Comparison of ENCODE assay signal across 1 cellular context in the genomic region with DNA sequence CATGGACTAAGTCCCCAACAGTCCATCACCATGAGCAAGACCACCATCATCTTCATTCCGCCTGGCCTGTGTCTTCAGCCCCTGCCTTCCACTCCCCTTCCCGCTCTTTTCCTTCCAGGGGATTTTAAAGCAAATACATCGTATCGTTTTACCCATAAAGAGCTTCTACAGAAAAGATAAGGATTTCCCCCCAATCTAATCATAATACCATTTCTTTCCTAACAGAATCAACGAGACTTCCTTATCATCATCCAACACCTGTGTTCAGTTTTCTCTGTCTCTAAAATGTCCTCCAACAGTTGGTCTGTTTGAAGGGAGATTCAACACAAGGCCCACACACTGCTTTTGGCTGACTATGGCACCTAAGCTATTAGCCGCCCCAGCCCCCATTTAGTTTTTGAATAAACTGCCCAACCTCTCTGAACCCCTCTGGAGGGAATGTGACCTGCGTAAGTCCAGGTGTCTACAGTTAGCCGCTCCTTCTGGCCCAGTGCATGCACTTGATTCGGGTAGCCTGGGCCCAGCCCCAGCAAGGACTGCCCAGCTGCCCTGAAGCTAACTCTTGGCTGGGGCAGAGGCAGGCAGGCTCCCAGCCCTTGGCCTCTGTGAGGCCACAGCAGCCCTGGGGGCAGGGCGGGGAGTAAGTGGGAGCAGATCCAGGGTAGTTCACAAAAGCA.
TF ChIP-seq lines count a peak whose summit lies in the region.

No MANE protein-coding gene starts in this region.

TF ChIP-seq in K562, 482 proteins besides CTCF, POLR2A, EP300 and RAD21 (continued from another document and continues in another):
- 0 out of 2 replicates have a peak, but pooled peaks have one; percentile 66 for TF ChIP-seq NR4A1 (CRISPR knock-in tag; IDR thresholded peaks at IDR 0.05)
- no peak for TF ChIP-seq NR4A1 (tag; IDR thresholded peaks at IDR 0.05)
- TF ChIP-seq FOXK2 (conservative IDR thresholded peaks at IDR 0.05 in 1 of 2, IDR thresholded peaks at IDR 0.05 in 1 of 2; ENCODE audit: low read depth in 2 of 2): peak; percentile 18 to 59; a peak in 1 of 4 replicates
- TF ChIP-seq, protein P1, sequence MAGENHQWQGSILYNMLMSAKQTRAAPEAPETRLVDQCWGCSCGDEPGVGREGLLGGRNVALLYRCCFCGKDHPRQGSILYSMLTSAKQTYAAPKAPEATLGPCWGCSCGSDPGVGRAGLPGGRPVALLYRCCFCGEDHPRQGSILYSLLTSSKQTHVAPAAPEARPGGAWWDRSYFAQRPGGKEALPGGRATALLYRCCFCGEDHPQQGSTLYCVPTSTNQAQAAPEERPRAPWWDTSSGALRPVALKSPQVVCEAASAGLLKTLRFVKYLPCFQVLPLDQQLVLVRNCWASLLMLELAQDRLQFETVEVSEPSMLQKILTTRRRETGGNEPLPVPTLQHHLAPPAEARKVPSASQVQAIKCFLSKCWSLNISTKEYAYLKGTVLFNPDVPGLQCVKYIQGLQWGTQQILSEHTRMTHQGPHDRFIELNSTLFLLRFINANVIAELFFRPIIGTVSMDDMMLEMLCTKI (IDR thresholded peaks at IDR 0.05; ENCODE audit: partially characterized antibody): no peak
- no peak for TF ChIP-seq ZNF282 (CRISPR knock-in tag; IDR thresholded peaks at IDR 0.05)
- TF ChIP-seq ZNF431 (CRISPR knock-in tag; IDR thresholded peaks at IDR 0.05): no peak
- TF ChIP-seq, protein P2, sequence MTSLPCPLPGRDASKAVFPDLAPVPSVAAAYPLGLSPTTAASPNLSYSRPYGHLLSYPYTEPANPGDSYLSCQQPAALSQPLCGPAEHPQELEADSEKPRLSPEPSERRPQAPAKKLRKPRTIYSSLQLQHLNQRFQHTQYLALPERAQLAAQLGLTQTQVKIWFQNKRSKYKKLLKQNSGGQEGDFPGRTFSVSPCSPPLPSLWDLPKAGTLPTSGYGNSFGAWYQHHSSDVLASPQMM (CRISPR knock-in tag; IDR thresholded peaks at IDR 0.05): no peak
- TF ChIP-seq MYC (IDR thresholded peaks at IDR 0.05; ENCODE audit: low read depth, low read length): peak; percentile 18; the same call in 1 of the 2 replicates
- no peak for TF ChIP-seq MYC (CRISPR knock-in tag; IDR thresholded peaks at IDR 0.05; ENCODE audit: borderline replicate concordance, low read depth)
- peak; percentile 57; the same call in 1 of the 2 replicates for TF ChIP-seq PHB2 (IDR thresholded peaks at IDR 0.05; ENCODE audit: low read depth)
- TF ChIP-seq HNRNPH1 (optimal IDR thresholded peaks at IDR 0.05; ENCODE audit: low read depth, low read length): no peak
- TF ChIP-seq TEAD4 (IDR thresholded peaks at IDR 0.05; ENCODE audit: low read length): peak; percentile 95
- TF ChIP-seq TEAD4 (CRISPR knock-in tag; IDR thresholded peaks at IDR 0.05; ENCODE audit: borderline replicate concordance): no peak
- TF ChIP-seq ZNF668 (CRISPR knock-in tag; IDR thresholded peaks at IDR 0.05): no peak
- no peak for TF ChIP-seq U2AF1 (optimal IDR thresholded peaks at IDR 0.05; ENCODE audit: low read depth, low read length)
- TF ChIP-seq, protein P3, sequence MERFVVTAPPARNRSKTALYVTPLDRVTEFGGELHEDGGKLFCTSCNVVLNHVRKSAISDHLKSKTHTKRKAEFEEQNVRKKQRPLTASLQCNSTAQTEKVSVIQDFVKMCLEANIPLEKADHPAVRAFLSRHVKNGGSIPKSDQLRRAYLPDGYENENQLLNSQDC (CRISPR knock-in tag; IDR thresholded peaks at IDR 0.05): no peak
- peak; percentile 91 for TF ChIP-seq NFRKB (IDR thresholded peaks at IDR 0.05; ENCODE audit: low read depth)
- no peak for TF ChIP-seq BACH1 (tag; IDR thresholded peaks at IDR 0.05)
- no peak for TF ChIP-seq POU5F1 (IDR thresholded peaks at IDR 0.05; ENCODE audit: borderline replicate concordance, low read depth, low read length, partially characterized antibody)
- no peak for TF ChIP-seq HDAC6 (IDR thresholded peaks at IDR 0.05; ENCODE audit: low read depth, low read length)
- no peak for TF ChIP-seq ZNF24 (IDR thresholded peaks at IDR 0.05)
- peak; percentile 94 for TF ChIP-seq NCOR1 (IDR thresholded peaks at IDR 0.05)
- TF ChIP-seq TFAM (CRISPR knock-in tag; conservative IDR thresholded peaks at IDR 0.05): no peak
- TF ChIP-seq NCOA6 (IDR thresholded peaks at IDR 0.05): no peak
- no peak for TF ChIP-seq GATAD2B (IDR thresholded peaks at IDR 0.05; ENCODE audit: borderline replicate concordance)
- peak; percentile 11; the same call in 1 of the 2 replicates for TF ChIP-seq HCFC1 (IDR thresholded peaks at IDR 0.05; ENCODE audit: low read depth, low read length)
- peak; percentile 9 for TF ChIP-seq HMGN3 (IDR thresholded peaks at IDR 0.05; ENCODE audit: borderline replicate concordance, extremely low read depth, insufficient read length, low read depth, low read length)
- no peak for TF ChIP-seq NR2F6 (CRISPR knock-in tag; IDR thresholded peaks at IDR 0.05)
- TF ChIP-seq KLF10 (CRISPR knock-in tag; IDR thresholded peaks at IDR 0.05): no peak
- no peak for TF ChIP-seq GABPB2 (CRISPR knock-in tag; conservative IDR thresholded peaks at IDR 0.05)
- TF ChIP-seq ZNF75A (CRISPR knock-in tag; IDR thresholded peaks at IDR 0.05): no peak
- TF ChIP-seq, protein P4, sequence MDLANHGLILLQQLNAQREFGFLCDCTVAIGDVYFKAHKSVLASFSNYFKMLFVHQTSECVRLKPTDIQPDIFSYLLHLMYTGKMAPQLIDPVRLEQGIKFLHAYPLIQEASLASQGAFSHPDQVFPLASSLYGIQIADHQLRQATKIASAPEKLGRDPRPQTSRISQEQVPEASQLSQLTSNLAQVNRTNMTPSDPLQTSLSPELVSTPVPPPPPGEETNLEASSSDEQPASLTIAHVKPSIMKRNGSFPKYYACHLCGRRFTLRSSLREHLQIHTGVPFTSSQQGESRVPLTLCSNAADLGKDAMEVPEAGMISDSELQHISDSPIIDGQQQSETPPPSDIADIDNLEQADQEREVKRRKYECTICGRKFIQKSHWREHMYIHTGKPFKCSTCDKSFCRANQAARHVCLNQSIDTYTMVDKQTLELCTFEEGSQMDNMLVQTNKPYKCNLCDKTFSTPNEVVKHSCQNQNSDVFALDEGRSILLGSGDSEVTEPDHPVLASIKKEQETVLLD (IDR thresholded peaks at IDR 0.05): peak; percentile 87
- TF ChIP-seq, protein P5, sequence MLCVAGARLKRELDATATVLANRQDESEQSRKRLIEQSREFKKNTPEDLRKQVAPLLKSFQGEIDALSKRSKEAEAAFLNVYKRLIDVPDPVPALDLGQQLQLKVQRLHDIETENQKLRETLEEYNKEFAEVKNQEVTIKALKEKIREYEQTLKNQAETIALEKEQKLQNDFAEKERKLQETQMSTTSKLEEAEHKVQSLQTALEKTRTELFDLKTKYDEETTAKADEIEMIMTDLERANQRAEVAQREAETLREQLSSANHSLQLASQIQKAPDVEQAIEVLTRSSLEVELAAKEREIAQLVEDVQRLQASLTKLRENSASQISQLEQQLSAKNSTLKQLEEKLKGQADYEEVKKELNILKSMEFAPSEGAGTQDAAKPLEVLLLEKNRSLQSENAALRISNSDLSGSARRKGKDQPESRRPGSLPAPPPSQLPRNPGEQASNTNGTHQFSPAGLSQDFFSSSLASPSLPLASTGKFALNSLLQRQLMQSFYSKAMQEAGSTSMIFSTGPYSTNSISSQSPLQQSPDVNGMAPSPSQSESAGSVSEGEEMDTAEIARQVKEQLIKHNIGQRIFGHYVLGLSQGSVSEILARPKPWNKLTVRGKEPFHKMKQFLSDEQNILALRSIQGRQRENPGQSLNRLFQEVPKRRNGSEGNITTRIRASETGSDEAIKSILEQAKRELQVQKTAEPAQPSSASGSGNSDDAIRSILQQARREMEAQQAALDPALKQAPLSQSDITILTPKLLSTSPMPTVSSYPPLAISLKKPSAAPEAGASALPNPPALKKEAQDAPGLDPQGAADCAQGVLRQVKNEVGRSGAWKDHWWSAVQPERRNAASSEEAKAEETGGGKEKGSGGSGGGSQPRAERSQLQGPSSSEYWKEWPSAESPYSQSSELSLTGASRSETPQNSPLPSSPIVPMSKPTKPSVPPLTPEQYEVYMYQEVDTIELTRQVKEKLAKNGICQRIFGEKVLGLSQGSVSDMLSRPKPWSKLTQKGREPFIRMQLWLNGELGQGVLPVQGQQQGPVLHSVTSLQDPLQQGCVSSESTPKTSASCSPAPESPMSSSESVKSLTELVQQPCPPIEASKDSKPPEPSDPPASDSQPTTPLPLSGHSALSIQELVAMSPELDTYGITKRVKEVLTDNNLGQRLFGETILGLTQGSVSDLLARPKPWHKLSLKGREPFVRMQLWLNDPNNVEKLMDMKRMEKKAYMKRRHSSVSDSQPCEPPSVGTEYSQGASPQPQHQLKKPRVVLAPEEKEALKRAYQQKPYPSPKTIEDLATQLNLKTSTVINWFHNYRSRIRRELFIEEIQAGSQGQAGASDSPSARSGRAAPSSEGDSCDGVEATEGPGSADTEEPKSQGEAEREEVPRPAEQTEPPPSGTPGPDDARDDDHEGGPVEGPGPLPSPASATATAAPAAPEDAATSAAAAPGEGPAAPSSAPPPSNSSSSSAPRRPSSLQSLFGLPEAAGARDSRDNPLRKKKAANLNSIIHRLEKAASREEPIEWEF (CRISPR knock-in tag; IDR thresholded peaks at IDR 0.05): no peak
- TF ChIP-seq HIVEP1 (CRISPR knock-in tag; IDR thresholded peaks at IDR 0.05): no peak
- TF ChIP-seq, protein P6, sequence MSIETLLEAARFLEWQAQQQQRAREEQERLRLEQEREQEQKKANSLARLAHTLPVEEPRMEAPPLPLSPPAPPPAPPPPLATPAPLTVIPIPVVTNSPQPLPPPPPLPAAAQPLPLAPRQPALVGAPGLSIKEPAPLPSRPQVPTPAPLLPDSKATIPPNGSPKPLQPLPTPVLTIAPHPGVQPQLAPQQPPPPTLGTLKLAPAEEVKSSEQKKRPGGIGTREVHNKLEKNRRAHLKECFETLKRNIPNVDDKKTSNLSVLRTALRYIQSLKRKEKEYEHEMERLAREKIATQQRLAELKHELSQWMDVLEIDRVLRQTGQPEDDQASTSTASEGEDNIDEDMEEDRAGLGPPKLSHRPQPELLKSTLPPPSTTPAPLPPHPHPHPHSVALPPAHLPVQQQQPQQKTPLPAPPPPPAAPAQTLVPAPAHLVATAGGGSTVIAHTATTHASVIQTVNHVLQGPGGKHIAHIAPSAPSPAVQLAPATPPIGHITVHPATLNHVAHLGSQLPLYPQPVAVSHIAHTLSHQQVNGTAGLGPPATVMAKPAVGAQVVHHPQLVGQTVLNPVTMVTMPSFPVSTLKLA (conservative IDR thresholded peaks at IDR 0.05): peak in 1 of 2 experiments; percentile 59; a peak in 2 of 4 replicates
- TF ChIP-seq, protein P7, sequence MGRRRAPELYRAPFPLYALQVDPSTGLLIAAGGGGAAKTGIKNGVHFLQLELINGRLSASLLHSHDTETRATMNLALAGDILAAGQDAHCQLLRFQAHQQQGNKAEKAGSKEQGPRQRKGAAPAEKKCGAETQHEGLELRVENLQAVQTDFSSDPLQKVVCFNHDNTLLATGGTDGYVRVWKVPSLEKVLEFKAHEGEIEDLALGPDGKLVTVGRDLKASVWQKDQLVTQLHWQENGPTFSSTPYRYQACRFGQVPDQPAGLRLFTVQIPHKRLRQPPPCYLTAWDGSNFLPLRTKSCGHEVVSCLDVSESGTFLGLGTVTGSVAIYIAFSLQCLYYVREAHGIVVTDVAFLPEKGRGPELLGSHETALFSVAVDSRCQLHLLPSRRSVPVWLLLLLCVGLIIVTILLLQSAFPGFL (CRISPR knock-in tag; IDR thresholded peaks at IDR 0.05): no peak
- TF ChIP-seq MCM3 (IDR thresholded peaks at IDR 0.05): no peak
- TF ChIP-seq, protein P8, sequence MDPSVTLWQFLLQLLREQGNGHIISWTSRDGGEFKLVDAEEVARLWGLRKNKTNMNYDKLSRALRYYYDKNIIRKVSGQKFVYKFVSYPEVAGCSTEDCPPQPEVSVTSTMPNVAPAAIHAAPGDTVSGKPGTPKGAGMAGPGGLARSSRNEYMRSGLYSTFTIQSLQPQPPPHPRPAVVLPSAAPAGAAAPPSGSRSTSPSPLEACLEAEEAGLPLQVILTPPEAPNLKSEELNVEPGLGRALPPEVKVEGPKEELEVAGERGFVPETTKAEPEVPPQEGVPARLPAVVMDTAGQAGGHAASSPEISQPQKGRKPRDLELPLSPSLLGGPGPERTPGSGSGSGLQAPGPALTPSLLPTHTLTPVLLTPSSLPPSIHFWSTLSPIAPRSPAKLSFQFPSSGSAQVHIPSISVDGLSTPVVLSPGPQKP (CRISPR knock-in tag; IDR thresholded peaks at IDR 0.05): no peak
- no peak for TF ChIP-seq TCF7 (IDR thresholded peaks at IDR 0.05; ENCODE audit: borderline replicate concordance)
- TF ChIP-seq, protein P9, sequence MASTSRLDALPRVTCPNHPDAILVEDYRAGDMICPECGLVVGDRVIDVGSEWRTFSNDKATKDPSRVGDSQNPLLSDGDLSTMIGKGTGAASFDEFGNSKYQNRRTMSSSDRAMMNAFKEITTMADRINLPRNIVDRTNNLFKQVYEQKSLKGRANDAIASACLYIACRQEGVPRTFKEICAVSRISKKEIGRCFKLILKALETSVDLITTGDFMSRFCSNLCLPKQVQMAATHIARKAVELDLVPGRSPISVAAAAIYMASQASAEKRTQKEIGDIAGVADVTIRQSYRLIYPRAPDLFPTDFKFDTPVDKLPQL (IDR thresholded peaks at IDR 0.05; ENCODE audit: extremely low read depth, insufficient read length): no peak
- TF ChIP-seq SMARCE1 (IDR thresholded peaks at IDR 0.05): peak; percentile 88
- TF ChIP-seq ZBTB17 (CRISPR knock-in tag; IDR thresholded peaks at IDR 0.05): peak; percentile 61; the same call in 1 of the 2 replicates
- TF ChIP-seq, protein P10, sequence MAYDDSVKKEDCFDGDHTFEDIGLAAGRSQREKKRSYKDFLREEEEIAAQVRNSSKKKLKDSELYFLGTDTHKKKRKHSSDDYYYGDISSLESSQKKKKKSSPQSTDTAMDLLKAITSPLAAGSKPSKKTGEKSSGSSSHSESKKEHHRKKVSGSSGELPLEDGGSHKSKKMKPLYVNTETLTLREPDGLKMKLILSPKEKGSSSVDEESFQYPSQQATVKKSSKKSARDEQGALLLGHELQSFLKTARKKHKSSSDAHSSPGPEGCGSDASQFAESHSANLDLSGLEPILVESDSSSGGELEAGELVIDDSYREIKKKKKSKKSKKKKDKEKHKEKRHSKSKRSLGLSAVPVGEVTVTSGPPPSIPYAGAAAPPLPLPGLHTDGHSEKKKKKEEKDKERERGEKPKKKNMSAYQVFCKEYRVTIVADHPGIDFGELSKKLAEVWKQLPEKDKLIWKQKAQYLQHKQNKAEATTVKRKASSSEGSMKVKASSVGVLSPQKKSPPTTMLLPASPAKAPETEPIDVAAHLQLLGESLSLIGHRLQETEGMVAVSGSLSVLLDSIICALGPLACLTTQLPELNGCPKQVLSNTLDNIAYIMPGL (CRISPR knock-in tag; IDR thresholded peaks at IDR 0.05): no peak
- no peak for TF ChIP-seq CHD4 (IDR thresholded peaks at IDR 0.05; ENCODE audit: insufficient read depth, insufficient replicate concordance, low read depth, low read length, poor library complexity, severe bottlenecking)
- no peak for TF ChIP-seq ZNF239 (CRISPR knock-in tag; IDR thresholded peaks at IDR 0.05)
- TF ChIP-seq GATA2 (CRISPR knock-in tag; IDR thresholded peaks at IDR 0.05): peak; percentile 80
- TF ChIP-seq ARID2 (IDR thresholded peaks at IDR 0.05): no peak
- peak; percentile 64 to 73 for TF ChIP-seq HDAC1 (IDR thresholded peaks at IDR 0.05)
